Comparison of ENCODE assay signal across 10 cellular contexts in the genomic region with DNA sequence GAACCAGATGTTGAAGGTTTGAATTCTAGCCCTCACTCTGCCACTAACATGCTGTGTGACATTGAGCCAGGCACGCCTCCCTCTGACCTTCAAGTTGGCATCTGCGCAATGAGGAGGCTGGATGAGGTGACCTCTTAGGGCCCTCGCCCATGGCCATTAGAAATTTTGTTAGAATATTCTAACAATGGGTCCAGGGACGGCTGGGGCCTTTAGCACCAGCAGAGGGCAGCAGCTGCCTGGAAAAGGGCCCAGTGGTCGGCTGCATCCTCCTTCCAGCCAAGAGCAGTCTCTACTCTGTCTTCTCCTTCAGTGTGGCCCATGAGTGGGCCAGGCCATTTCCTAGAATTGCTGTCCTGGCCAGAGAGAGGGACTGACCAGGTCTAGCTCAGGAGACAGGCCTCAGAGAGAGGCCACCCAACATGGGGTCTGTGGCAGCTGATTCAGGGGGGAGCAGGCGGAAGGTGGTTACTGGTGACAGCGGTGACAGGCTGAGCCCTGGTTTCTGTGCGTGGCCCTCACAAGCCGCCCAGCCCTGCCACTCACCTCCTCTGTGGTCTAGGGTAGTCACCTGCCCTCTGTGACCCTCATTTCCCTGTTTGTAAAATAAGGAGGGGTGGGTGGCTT.
DNase-seq lines count a peak whose midpoint lies in the region; ATAC-seq and TF ChIP-seq lines count a peak whose summit lies in the region.
"Had no signal": no experiment of that assay in that cellular context is flagged by ENCODE, and none has a peak within 500 bp of the region (broad histone marks: within the 10 kb centered on the region; RNA-seq: fewer than 3 reads in every experiment).

No MANE protein-coding gene starts in this region.

- CTCF ChIA-PET in activated CD4-positive, alpha-beta T cell treated with anti-CD3 and anti-CD28 coated beads for 36 hours (lab: Charles Lee) = interaction anchor here (0.6 to 0.7 kb wide), 3 partner anchors 9 to 24 kb away, joined by 3 read pairs; no protein-coding TSS in a partner anchor
- CTCF ChIA-PET in activated CD4-positive, alpha-beta memory T cell treated with anti-CD3 and anti-CD28 coated beads, Interleukin-2, amount 10 ng/mL, durations not matched to agents 7 days and 5 days (lab: Charles Lee) = no interaction called here

- POLR2A ChIA-PET in activated CD4-positive, alpha-beta T cell treated with anti-CD3 and anti-CD28 coated beads for 36 hours (lab: Charles Lee) = no interaction called here
- POLR2A ChIA-PET in activated CD4-positive, alpha-beta memory T cell treated with anti-CD3 and anti-CD28 coated beads, Interleukin-2, amount 10 ng/mL, durations not matched to agents 7 days and 5 days (lab: Charles Lee) = no interaction called here

- peak in 1 of 3 experiments; percentile 31 for TF ChIP-seq CTCF in vagina (IDR thresholded peaks at IDR 0.05)

- H3K27ac Mint-ChIP-seq in activated CD4-positive, alpha-beta T cell treated with anti-CD3 and anti-CD28 coated beads for 36 hours = no peak overlapping the region
- H3K27ac Mint-ChIP-seq in activated CD4-positive, alpha-beta memory T cell treated with anti-CD3 and anti-CD28 coated beads, Interleukin-2, amount 10 ng/mL, durations not matched to agents 7 days and 5 days = no peak overlapping the region
- H3K27ac Mint-ChIP-seq: activated naive CD4-positive, alpha-beta T cell treated with anti-CD3 and anti-CD28 coated beads, Interleukin-2, amount 50 U/mL, for 72 hours; stimulated activated effector memory CD8-positive, alpha-beta T cell treated with anti-CD3 and anti-CD28 coated beads, Interleukin-12 subunit alpha, Interleukin-12 subunit beta, amount 100 ng/mL, for 72 hours had no signal

- no peaks in the 10 kb centered on the region for H3K36me3 Mint-ChIP-seq in activated CD4-positive, alpha-beta T cell treated with anti-CD3 and anti-CD28 coated beads for 36 hours (ENCODE audit: low read depth)
- H3K36me3 Mint-ChIP-seq in activated CD4-positive, alpha-beta memory T cell treated with anti-CD3 and anti-CD28 coated beads, Interleukin-2, amount 10 ng/mL, durations not matched to agents 7 days and 5 days (ENCODE audit: low read depth) = no peaks in the 10 kb centered on the region
- H3K36me3 Mint-ChIP-seq: activated naive CD4-positive, alpha-beta T cell treated with anti-CD3 and anti-CD28 coated beads, Interleukin-2, amount 50 U/mL, for 72 hours; stimulated activated effector memory CD8-positive, alpha-beta T cell treated with anti-CD3 and anti-CD28 coated beads, Interleukin-12 subunit alpha, Interleukin-12 subunit beta, amount 100 ng/mL, for 72 hours had no signal

- H3K36me3 ChIP-seq in vagina = peaks cover 0 to 34% of the 10 kb centered on the region in 2 donors

- no peak overlapping the region for H3K27ac ChIP-seq in vagina

- H3K27me3 ChIP-seq in vagina = no peaks in the 10 kb centered on the region

- no peaks in the 10 kb centered on the region for H3K9me3 Mint-ChIP-seq in activated CD4-positive, alpha-beta T cell treated with anti-CD3 and anti-CD28 coated beads for 36 hours (ENCODE audit: low read depth)
- H3K9me3 Mint-ChIP-seq in activated CD4-positive, alpha-beta memory T cell treated with anti-CD3 and anti-CD28 coated beads, Interleukin-2, amount 10 ng/mL, durations not matched to agents 7 days and 5 days = no peaks in the 10 kb centered on the region
- H3K9me3 Mint-ChIP-seq: activated naive CD4-positive, alpha-beta T cell treated with anti-CD3 and anti-CD28 coated beads, Interleukin-2, amount 50 U/mL, for 72 hours; stimulated activated effector memory CD8-positive, alpha-beta T cell treated with anti-CD3 and anti-CD28 coated beads, Interleukin-12 subunit alpha, Interleukin-12 subunit beta, amount 100 ng/mL, for 72 hours had no signal

- H3K27me3 Mint-ChIP-seq in activated CD4-positive, alpha-beta T cell treated with anti-CD3 and anti-CD28 coated beads for 36 hours = peaks cover 2% of the 10 kb centered on the region
- H3K27me3 Mint-ChIP-seq in activated CD4-positive, alpha-beta memory T cell treated with anti-CD3 and anti-CD28 coated beads, Interleukin-2, amount 10 ng/mL, durations not matched to agents 7 days and 5 days = no peaks in the 10 kb centered on the region

- no peak overlapping the region for H3K4me3 Mint-ChIP-seq in activated CD4-positive, alpha-beta T cell treated with anti-CD3 and anti-CD28 coated beads for 36 hours
- no peak overlapping the region for H3K4me3 Mint-ChIP-seq in activated CD4-positive, alpha-beta memory T cell treated with anti-CD3 and anti-CD28 coated beads, Interleukin-2, amount 10 ng/mL, durations not matched to agents 7 days and 5 days
- H3K4me3 Mint-ChIP-seq: stimulated activated effector memory CD8-positive, alpha-beta T cell treated with anti-CD3 and anti-CD28 coated beads, Interleukin-12 subunit alpha, Interleukin-12 subunit beta, amount 100 ng/mL, for 72 hours had no signal

- no peak for ATAC-seq in activated CD4-positive, alpha-beta T cell treated with anti-CD3 and anti-CD28 coated beads for 36 hours
- no peak for ATAC-seq in HG02588 (IDR thresholded peaks at IDR 0.05; ENCODE audit: unreplicated experiment)
- ATAC-seq: activated naive CD4-positive, alpha-beta T cell treated with anti-CD3 and anti-CD28 coated beads, Interleukin-2, amount 50 U/mL, for 72 hours; stimulated activated effector memory CD8-positive, alpha-beta T cell treated with anti-CD3 and anti-CD28 coated beads, Interleukin-12 subunit alpha, Interleukin-12 subunit beta, amount 100 ng/mL, for 72 hours had no signal

- DNase-seq in activated CD4-positive, alpha-beta T cell treated with anti-CD3 and anti-CD28 coated beads for 36 hours = peak; percentile 56
- DNase-seq in activated CD4-positive, alpha-beta T cell treated with anti-CD3 and anti-CD28 coated beads for 1 hour = no peak
- DNase-seq in NCI-H1105 treated with DMSO at 0.1 percent for 48 hours (lab: John Stamatoyannopoulos, UW) (peak; percentile 30), fibroblast of the conjunctiva (ENCODE audit: low read depth) (peak; percentile 22), posterior cingulate gyrus (peak; percentile 44 to 95 (median 68)), vagina (ENCODE audit: extremely low spot score in 2 of 2) (no peak)
- peak; percentile 28 for DNase-seq in activated CD4-positive, alpha-beta memory T cell treated with anti-CD3 and anti-CD28 coated beads, Interleukin-2, amount 10 ng/mL, durations not matched to agents 7 days and 5 days

- no peaks in the 10 kb centered on the region for H3K9me3 ChIP-seq in vagina

- TF ChIP-seq POLR2A in vagina (IDR thresholded peaks at IDR 0.05) = no peak

- H3K4me3 ChIP-seq in vagina = no peak overlapping the region

- H3K4me1 Mint-ChIP-seq in activated CD4-positive, alpha-beta T cell treated with anti-CD3 and anti-CD28 coated beads for 36 hours = no peaks in the 10 kb centered on the region
- no peaks in the 10 kb centered on the region for H3K4me1 Mint-ChIP-seq in activated CD4-positive, alpha-beta memory T cell treated with anti-CD3 and anti-CD28 coated beads, Interleukin-2, amount 10 ng/mL, durations not matched to agents 7 days and 5 days
- H3K4me1 Mint-ChIP-seq: stimulated activated effector memory CD8-positive, alpha-beta T cell treated with anti-CD3 and anti-CD28 coated beads, Interleukin-12 subunit alpha, Interleukin-12 subunit beta, amount 100 ng/mL, for 72 hours had no signal

- H3K4me1 ChIP-seq in vagina = peaks cover 2% of the 10 kb centered on the region

- intact Hi-C loops in activated CD4-positive, alpha-beta T cell treated with anti-CD3 and anti-CD28 coated beads for 36 hours (cut with DNase I, micrococcal nuclease) = loop anchor here in 1 of 2 experiments (10.0 kb wide), 1 partner anchor 561 kb away; no protein-coding TSS in a partner anchor
- intact Hi-C loops in posterior cingulate gyrus (cut with DNase I) (loop anchor here (10.0 kb wide), 1 partner anchor 261 kb away; no protein-coding TSS in a partner anchor), vagina (cut with DNase I) (no loop called here)

Comparison
In these comparisons a context has a peak if more than half of its experiments do, and no peak if none do; other contexts are left out.
1. DNase-seq: peak in activated CD4-positive, alpha-beta T cell treated with anti-CD3 and anti-CD28 coated beads for 36 hours (single experiment), NCI-H1105 treated with DMSO at 0.1 percent for 48 hours (single experiment), activated CD4-positive, alpha-beta memory T cell treated with anti-CD3 and anti-CD28 coated beads, Interleukin-2, amount 10 ng/mL, durations not matched to agents 7 days and 5 days (single experiment), fibroblast of the conjunctiva (single experiment) and posterior cingulate gyrus (10 of 10); none in activated CD4-positive, alpha-beta T cell treated with anti-CD3 and anti-CD28 coated beads for 1 hour (single experiment) and vagina (0 of 2).